In genomic region chr19:18090545-18091216, GRCh38 we compare ENCODE assay signal across 13 cellular contexts. TPM values are rescaled to one million over a fixed set of nuclear protein-coding genes. Genes with fewer than 3 reads are reported as not detected.
DNase-seq lines count a peak whose midpoint lies in the region; ATAC-seq and TF ChIP-seq lines count a peak whose summit lies in the region.
"Had no signal": no experiment of that assay in that cellular context is flagged by ENCODE, and none has a peak within 500 bp of the region (broad histone marks: within the 10 kb centered on the region; RNA-seq: fewer than 3 reads in every experiment).

No MANE protein-coding gene starts in this region.

- WGBS in liver, result 85% methylated on average over 12 of the region's 12 CpGs
- WGBS in upper lobe of left lung, 2 donors, result 65 to 66% methylated on average over 12 of the region's 12 CpGs

- no peak for TF ChIP-seq EP300 in upper lobe of left lung (IDR thresholded peaks at IDR 0.05)

- in situ Hi-C loops in astrocyte of the spinal cord (cut with HindIII; ENCODE audit: low sequenced_read_pairs), result no loop called here

- H3K4me3 ChIP-seq in astrocyte of the spinal cord (ENCODE audit: low read depth, low read length), result no peak overlapping the region
- no peak overlapping the region for H3K4me3 ChIP-seq in liver (ENCODE audit: low read depth in 1 of 3, low read length in 3 of 3)
- no peak overlapping the region for H3K4me3 ChIP-seq in upper lobe of left lung
- H3K4me3 ChIP-seq: coronary artery, GM23338 had no signal

- no peak for TF ChIP-seq CTCF in astrocyte of the spinal cord (IDR thresholded peaks at IDR 0.05; ENCODE audit: low read depth, low read length)
- no peak for TF ChIP-seq CTCF in liver (IDR thresholded peaks at IDR 0.05; ENCODE audit: low read depth, low read length, missing input control)
- no peak for TF ChIP-seq CTCF in upper lobe of left lung (IDR thresholded peaks at IDR 0.05)

- CTCF ChIA-PET in HEK293T (lab: Yijun Ruan, JAX), result no interaction called here

- H3K4me1 ChIP-seq in liver (ENCODE audit: control insufficient read depth in 4 of 4, insufficient read depth in 4 of 4, low read length in 3 of 4) (peaks cover 0 to 8% (median 4%) of the 10 kb centered on the region in 4 donors), upper lobe of left lung (peaks cover 8 to 23% (median 14%) of the 10 kb centered on the region in 4 donors)
- H3K4me1 ChIP-seq: BE2C had no signal

- no peak overlapping the region for H3K9ac ChIP-seq in liver (ENCODE audit: low read depth in 1 of 2, low read length in 2 of 2)

- H3K27ac ChIP-seq in liver (ENCODE audit: low read depth in 1 of 2, low read length in 2 of 2), result peak overlapping the region; percentile 54
- peak overlapping the region; percentile 79 to 91 (median 82) for H3K27ac ChIP-seq in upper lobe of left lung

- ATAC-seq in Right ventricle myocardium inferior (peak; percentile 9), left ventricle myocardium superior (no peak), upper lobe of left lung (ENCODE audit: low FRiP score in 2 of 2) (peak in 1 of 2 donors; percentile 30), HG03196 (IDR thresholded peaks at IDR 0.05; ENCODE audit: unreplicated experiment) (no peak), GM21717 (IDR thresholded peaks at IDR 0.05; ENCODE audit: unreplicated experiment) (no peak)
- ATAC-seq: GM23338 had no signal

- no peaks in the 10 kb centered on the region for H3K27me3 ChIP-seq in liver (ENCODE audit: control insufficient read depth in 4 of 4, insufficient read depth in 4 of 4, low read length in 3 of 4)
- no peaks in the 10 kb centered on the region for H3K27me3 ChIP-seq in upper lobe of left lung
- H3K27me3 ChIP-seq: BE2C had no signal

- POLR2A ChIA-PET in HEK293T (lab: Yijun Ruan, JAX), result interaction anchor here (0.8 kb wide), 1 partner anchor 134 kb away, joined by 3 read pairs; no protein-coding TSS in a partner anchor

- intact Hi-C loops in Right ventricle myocardium inferior (cut with DNase I) (no loop called here), left ventricle myocardium superior (cut with micrococcal nuclease) (no loop called here)

- H3K36me3 ChIP-seq in liver (ENCODE audit: control insufficient read depth in 4 of 4, insufficient read depth in 3 of 4, low read depth in 1 of 4, low read length in 3 of 4), result no peaks in the 10 kb centered on the region
- H3K36me3 ChIP-seq in upper lobe of left lung, result no peaks in the 10 kb centered on the region
- H3K36me3 ChIP-seq: BE2C had no signal

- DNase-seq in Right ventricle myocardium inferior (ENCODE audit: missing footprints) (no peak), left ventricle myocardium superior (no peak), astrocyte of the spinal cord (ENCODE audit: low read depth, low spot score) (peak; percentile 10), upper lobe of left lung (peak in 1 of 2 donors; percentile 66), HEK293T (ENCODE audit: extremely low spot score) (no peak)
- DNase-seq: BE2C, NCI-H446 treated with DMSO at 0.1 percent for 48 hours, retina had no signal

- TF ChIP-seq RAD21 in liver (IDR thresholded peaks at IDR 0.05), result no peak

- TF ChIP-seq POLR2A in upper lobe of left lung (IDR thresholded peaks at IDR 0.05), result no peak

- H3K9me3 ChIP-seq in liver (ENCODE audit: control insufficient read depth in 4 of 4, low read length in 3 of 4) (no peaks in the 10 kb centered on the region), upper lobe of left lung (no peaks in the 10 kb centered on the region)

TF ChIP-seq in liver, 16 proteins besides CTCF, POLR2A, EP300 and RAD21:
- no peak for TF ChIP-seq HNF4A (conservative IDR thresholded peaks at IDR 0.05)
- no peak for TF ChIP-seq NR2F2 (IDR thresholded peaks at IDR 0.05)
- no peak for TF ChIP-seq RXRA (IDR thresholded peaks at IDR 0.05)
- TF ChIP-seq REST (IDR thresholded peaks at IDR 0.05), result no peak
- no peak for TF ChIP-seq FOXA2 (IDR thresholded peaks at IDR 0.05)
- no peak for TF ChIP-seq ATF3 (IDR thresholded peaks at IDR 0.05)

TF ChIP-seq in HEK293T, 16 proteins besides CTCF, POLR2A, EP300 and RAD21:
- TF ChIP-seq SUZ12 (IDR thresholded peaks at IDR 0.05) (no peak), TARDBP (IDR thresholded peaks at IDR 0.05) (no peak), HDGF (IDR thresholded peaks at IDR 0.05; ENCODE audit: borderline replicate concordance) (no peak), FOXA1 (IDR thresholded peaks at IDR 0.05) (no peak), LEF1 (IDR thresholded peaks at IDR 0.05; ENCODE audit: borderline replicate concordance) (no peak), L3MBTL2 (conservative IDR thresholded peaks at IDR 0.05) (no peak), FOXM1 (IDR thresholded peaks at IDR 0.05; ENCODE audit: borderline replicate concordance) (no peak), FOXK2 (IDR thresholded peaks at IDR 0.05) (no peak), CTBP1 (IDR thresholded peaks at IDR 0.05; ENCODE audit: borderline replicate concordance) (no peak), ZNF384 (IDR thresholded peaks at IDR 0.05) (no peak), ARNT (IDR thresholded peaks at IDR 0.05) (no peak), SP1 (IDR thresholded peaks at IDR 0.05) (no peak)

RNA-seq across cellular contexts. Expression of gene IL12RB1, which starts 3.9 kb away (rescaled TPM):
- total RNA-seq in Right ventricle myocardium inferior (1.1 TPM), left ventricle myocardium superior (0.94 TPM), liver (1 to 10 TPM; 1.3 to 2.4 TPM), upper lobe of left lung (10 to 100 TPM in 1 of 6 donors, 1 to 10 TPM in 5; 2.6 to 13.2 (median 8.6) TPM)
- under 1 TPM; 0.43 to 0.90 TPM for polyA plus RNA-seq in liver
- total RNA-seq: GM23338 had no signal
- polyA plus RNA-seq: GM23338 had no signal

RNA-seq across cellular contexts. Expression of gene MAST3, which starts 6.9 kb away (rescaled TPM):
- total RNA-seq in Right ventricle myocardium inferior (5.5 TPM), left ventricle myocardium superior (5.6 TPM), liver (10 to 100 TPM in 1 of 2 donors, 1 to 10 TPM in 1; 8.6 to 10.6 TPM), upper lobe of left lung (10 to 100 TPM in 4 of 6 donors, 1 to 10 TPM in 2; 9.3 to 67.1 (median 27.5) TPM)
- polyA plus RNA-seq in liver, result 1 to 10 TPM; 4.3 to 4.7 TPM
